ENCODE assay signal across 8 cellular contexts in genomic region chr1:35932158-35932636, GRCh38. TPM values are rescaled to one million over a fixed set of nuclear protein-coding genes. Genes with fewer than 3 reads are reported as not detected.
DNase-seq lines count a peak whose midpoint lies in the region; ATAC-seq, FAIRE-seq and TF ChIP-seq lines count a peak whose summit lies in the region.

No MANE protein-coding gene starts in this region.

- H3K36me3 ChIP-seq in breast epithelium (no peaks in the 10 kb centered on the region), muscle layer of colon (ENCODE audit: insufficient read depth, low read length) (no peaks in the 10 kb centered on the region)

- H3K4me2 ChIP-seq in A549, result peak overlapping the region; percentile 80

- TF ChIP-seq CTCF in A549 (IDR thresholded peaks at IDR 0.05) (no peak), HL-60 (IDR thresholded peaks at IDR 0.05; ENCODE audit: insufficient read depth, low read length) (no peak), breast epithelium (IDR thresholded peaks at IDR 0.05) (no peak)

- H3K27me3 ChIP-seq in HL-60 (ENCODE audit: insufficient read depth, poor library complexity, severe bottlenecking) (no peaks in the 10 kb centered on the region), breast epithelium (no peaks in the 10 kb centered on the region), muscle layer of colon (ENCODE audit: control insufficient read depth in 1 of 2, insufficient read depth in 2 of 2, low read length in 2 of 2) (no peaks in the 10 kb centered on the region)

- intact Hi-C loops in breast epithelium (cut with DNase I; ENCODE audit: low total_unique reads), result no loop called here

- POLR2A ChIA-PET in A549 (lab: Yijun Ruan, JAX), result interaction anchor here (1.2 to 1.6 kb wide), 2 partner anchors 15 to 98 kb away, joined by 4 to 5 read pairs; no protein-coding TSS in a partner anchor

- no peak for TF ChIP-seq POLR2A in A549 (IDR thresholded peaks at IDR 0.05; ENCODE audit: low read length)
- no peak for TF ChIP-seq POLR2A in breast epithelium (IDR thresholded peaks at IDR 0.05)

- H3K9me3 ChIP-seq in A549 (no peaks in the 10 kb centered on the region), breast epithelium (no peaks in the 10 kb centered on the region), muscle layer of colon (ENCODE audit: low read length) (no peaks in the 10 kb centered on the region)

- no peak for FAIRE-seq in A549 (lab: Jason Lieb, UNC)

- no peak for TF ChIP-seq RAD21 in A549 (conservative IDR thresholded peaks at IDR 0.05 in 1 of 2, IDR thresholded peaks at IDR 0.05 in 1 of 2)

- H3K27ac ChIP-seq in A549 (peak overlapping the region in 1 of 2 experiments; percentile 99; a peak in 2 of 6 replicates), HL-60 (replicated peaks) (peak overlapping the region; percentile 78), breast epithelium (peak overlapping the region in 1 of 2 donors; percentile 99), muscle layer of colon (ENCODE audit: low read depth, low read length) (no peak overlapping the region)

- WGBS in A549 (ENCODE audit: missing lambda C conversion rate), result 80% methylated on average over 7 of the region's 7 CpGs

- no peak for TF ChIP-seq EP300 in A549 (IDR thresholded peaks at IDR 0.05)

- ATAC-seq in A549 (no peak), GM21619 (IDR thresholded peaks at IDR 0.05; ENCODE audit: unreplicated experiment) (no peak), GM19328 (IDR thresholded peaks at IDR 0.05; ENCODE audit: unreplicated experiment) (no peak)

- H3K4me3 ChIP-seq in A549 (peak overlapping the region; percentile 60), HL-60 (replicated peaks; ENCODE audit: insufficient read depth, low read length) (peak overlapping the region; percentile 80), breast epithelium (peak overlapping the region; percentile 87 to 92 (median 88)), muscle layer of colon (ENCODE audit: low read depth in 1 of 2, low read length in 2 of 2) (peak overlapping the region in 1 of 2 donors; percentile 85)

- DNase-seq in A549 (ENCODE audit: low read depth in 1 of 2, low spot score in 1 of 2) (no peak), HL-60 (ENCODE audit: low read depth in 1 of 2, low spot score in 1 of 2) (no peak), breast epithelium (ENCODE audit: low spot score in 2 of 2) (no peak), T1000 (lab: John Stamatoyannopoulos, UW) (no peak)
- no peak for DNase-seq in NK-92 treated with Interleukin-12 subunit alpha and Interleukin-12 subunit beta, amount 100 ng/mL, for 24 hours (lab: John Stamatoyannopoulos, UW)

- CTCF ChIA-PET in A549 (lab: Yijun Ruan, JAX), result interaction anchor here (0.8 to 1.3 kb wide), 2 partner anchors 151 to 196 kb away, joined by 3 read pairs; no protein-coding TSS in a partner anchor

- H3K9ac ChIP-seq in muscle layer of colon (ENCODE audit: low read length), result peak overlapping the region; percentile 89

- H3K4me1 ChIP-seq in A549 (peaks cover 23% of the 10 kb centered on the region; the same call in 2 of the 3 replicates), breast epithelium (no peaks in the 10 kb centered on the region), muscle layer of colon (ENCODE audit: insufficient read depth, low read length) (peaks cover 19% of the 10 kb centered on the region)

TF ChIP-seq in A549, 52 proteins besides CTCF, POLR2A, EP300 and RAD21:
- TF ChIP-seq POLR2AphosphoS2 (conservative IDR thresholded peaks at IDR 0.05; ENCODE audit: low read length), result no peak

RNA-seq across cellular contexts. Expression of gene AGO3, which starts 1.3 kb away (rescaled TPM):
- polyA plus RNA-seq in A549 (2011; rRNA removed) (14.7 and 19.8 TPM in 2 replicates), A549 (2017; fragmentation: RNase III; extraction: RNeasy Plus Mini Kit Qiagen cat#74134 plus additional on column Dnase treatment) (3.8 to 4.3 TPM (median 4.3 TPM) in 3 replicates)
- 4.9 and 5.5 TPM in 2 replicates for polyA plus RNA-seq in A549 (2012; cell fraction: cytosol; rRNA removed)
- polyA plus RNA-seq in A549 (2012; cell fraction: nucleus; rRNA removed), result 5.1 TPM in 2 replicates
- polyA minus RNA-seq in A549 (2011; rRNA and poly(A)+ RNA removed), result 49.1 and 60.3 TPM in 2 replicates
- total RNA-seq in breast epithelium, result 10 to 100 TPM; 28.2 TPM

RNA-seq across cellular contexts. Expression of gene AGO1, which starts 49.2 kb away (rescaled TPM):
- polyA plus RNA-seq in A549 (2011; rRNA removed), result 7.0 and 10.6 TPM in 2 replicates
- 4.3 and 5.4 TPM in 2 replicates for polyA plus RNA-seq in A549 (2012; cell fraction: cytosol; rRNA removed)
- polyA plus RNA-seq in A549 (2012; cell fraction: nucleus; rRNA removed), result 4.7 and 4.9 TPM in 2 replicates
- polyA plus RNA-seq in A549 (2017; fragmentation: RNase III; extraction: RNeasy Plus Mini Kit Qiagen cat#74134 plus additional on column Dnase treatment), result 5.2 to 5.7 TPM (median 5.6 TPM) in 3 replicates
- polyA minus RNA-seq in A549 (2011; rRNA and poly(A)+ RNA removed), result 39.4 and 43.1 TPM in 2 replicates
- total RNA-seq in breast epithelium, result 10 to 100 TPM; 22.3 to 26.1 (median 23.4) TPM
